17 cellular contexts compared by ENCODE assay signal in genomic region chr4:10124167-10124930, GRCh38. TPM values are rescaled to one million over a fixed set of nuclear protein-coding genes. Genes with fewer than 3 reads are reported as not detected.
A peak's percentile ranks its signal among the peaks of the same experiment; 100 is the strongest.
DNase-seq lines count a peak whose midpoint lies in the region; ATAC-seq and TF ChIP-seq lines count a peak whose summit lies in the region.
"Had no signal": no experiment of that assay in that cellular context is flagged by ENCODE, and none has a peak within 500 bp of the region (broad histone marks: within the 10 kb centered on the region; RNA-seq: fewer than 3 reads in every experiment).

No MANE protein-coding gene starts in this region.

- ATAC-seq in activated CD4-positive, alpha-beta T cell treated with anti-CD3 and anti-CD28 coated beads for 36 hours: no peak
- ATAC-seq in activated naive CD8-positive, alpha-beta T cell treated with anti-CD3 and anti-CD28 coated beads, Interleukin-2, amount 10 ng/mL, durations not matched to agents 7 days and 5 days (ENCODE audit: low read depth): no peak
- ATAC-seq in HG02642 (IDR thresholded peaks at IDR 0.05; ENCODE audit: poor library complexity, unreplicated experiment) (no peak), HG03439 (IDR thresholded peaks at IDR 0.05; ENCODE audit: unreplicated experiment) (no peak)
- ATAC-seq: GM12878 had no signal

- no peaks in the 10 kb centered on the region for H3K27me3 Mint-ChIP-seq in activated CD4-positive, alpha-beta T cell treated with anti-CD3 and anti-CD28 coated beads for 36 hours
- no peaks in the 10 kb centered on the region for H3K27me3 Mint-ChIP-seq in activated naive CD8-positive, alpha-beta T cell treated with anti-CD3 and anti-CD28 coated beads, Interleukin-2, amount 10 ng/mL, durations not matched to agents 7 days and 5 days
- H3K27me3 Mint-ChIP-seq in nephron progenitor cell (ENCODE audit: low read depth, poor library complexity): peaks cover 3% of the 10 kb centered on the region
- H3K27me3 Mint-ChIP-seq: CD4-positive, alpha-beta memory T cell had no signal

- H3K4me1 ChIP-seq in Loucy (ENCODE audit: insufficient read depth, low read length, poor library complexity, severe bottlenecking) (peaks cover 50% of the 10 kb centered on the region), tibial artery (peaks cover 0 to 10% (median under 1%) of the 10 kb centered on the region in 4 donors)

- no peaks in the 10 kb centered on the region for H3K9me2 ChIP-seq in Loucy (replicated peaks; ENCODE audit: low read depth, low read length)

- H3K27ac ChIP-seq in tibial artery: no peak overlapping the region
- H3K27ac ChIP-seq: epithelial cell of prostate, VCaP had no signal

- no peaks in the 10 kb centered on the region for H3K79me2 ChIP-seq in Loucy (ENCODE audit: insufficient read depth, low read length)

- CTCF ChIA-PET in activated CD4-positive, alpha-beta T cell treated with anti-CD3 and anti-CD28 coated beads for 36 hours (lab: Charles Lee): no interaction called here

- no peaks in the 10 kb centered on the region for H3F3A ChIP-seq in Loucy (ENCODE audit: low read depth)

- no peak overlapping the region for H3K4me3 Mint-ChIP-seq in activated CD4-positive, alpha-beta T cell treated with anti-CD3 and anti-CD28 coated beads for 36 hours
- H3K4me3 Mint-ChIP-seq in activated naive CD8-positive, alpha-beta T cell treated with anti-CD3 and anti-CD28 coated beads, Interleukin-2, amount 10 ng/mL, durations not matched to agents 7 days and 5 days: peak overlapping the region; percentile 29
- H3K4me3 Mint-ChIP-seq in nephron progenitor cell: peak overlapping the region; percentile 36
- H3K4me3 Mint-ChIP-seq: memory B cell had no signal

- H3K4me2 ChIP-seq in Loucy (ENCODE audit: low read depth, low read length, poor library complexity, severe bottlenecking): peak overlapping the region; percentile 30

- H3K36me3 ChIP-seq in Loucy (ENCODE audit: insufficient read depth, low read length) (no peaks in the 10 kb centered on the region), tibial artery (no peaks in the 10 kb centered on the region)
- H3K36me3 ChIP-seq: HAP-1 had no signal

- no peak for TF ChIP-seq CTCF in Loucy (conservative IDR thresholded peaks at IDR 0.05; ENCODE audit: low read length)
- TF ChIP-seq CTCF in nephron progenitor cell (IDR thresholded peaks at IDR 0.05): no peak
- no peak for TF ChIP-seq CTCF in tibial artery (IDR thresholded peaks at IDR 0.05)

- H3K27me3 ChIP-seq in Loucy (ENCODE audit: insufficient read depth, low read length, poor library complexity, severe bottlenecking) (no peaks in the 10 kb centered on the region), tibial artery (no peaks in the 10 kb centered on the region)

- H3K4me1 Mint-ChIP-seq in activated CD4-positive, alpha-beta T cell treated with anti-CD3 and anti-CD28 coated beads for 36 hours: peaks cover 50% of the 10 kb centered on the region
- peaks cover 23% of the 10 kb centered on the region for H3K4me1 Mint-ChIP-seq in activated naive CD8-positive, alpha-beta T cell treated with anti-CD3 and anti-CD28 coated beads, Interleukin-2, amount 10 ng/mL, durations not matched to agents 7 days and 5 days
- peaks cover 55% of the 10 kb centered on the region for H3K4me1 Mint-ChIP-seq in nephron progenitor cell

- POLR2A ChIA-PET in activated CD4-positive, alpha-beta T cell treated with anti-CD3 and anti-CD28 coated beads for 36 hours (lab: Charles Lee): interaction anchor here (1.0 kb wide), 1 partner anchor 37 kb away, joined by 3 read pairs; no protein-coding TSS in a partner anchor
- POLR2A ChIA-PET in activated naive CD8-positive, alpha-beta T cell treated with anti-CD3 and anti-CD28 coated beads, Interleukin-2, amount 10 ng/mL, durations not matched to agents 7 days and 5 days (lab: Charles Lee): interaction anchor here (0.9 to 1.2 kb wide), 2 partner anchors 28 to 57 kb away, joined by 4 to 5 read pairs; no protein-coding TSS in a partner anchor

- H3K27ac Mint-ChIP-seq in activated CD4-positive, alpha-beta T cell treated with anti-CD3 and anti-CD28 coated beads for 36 hours: peak overlapping the region; percentile 64
- peak overlapping the region; percentile 67 for H3K27ac Mint-ChIP-seq in activated naive CD8-positive, alpha-beta T cell treated with anti-CD3 and anti-CD28 coated beads, Interleukin-2, amount 10 ng/mL, durations not matched to agents 7 days and 5 days
- H3K27ac Mint-ChIP-seq in nephron progenitor cell: no peak overlapping the region
- H3K27ac Mint-ChIP-seq: memory B cell had no signal

- H3K4me3 ChIP-seq in Loucy (ENCODE audit: low read length, poor library complexity, severe bottlenecking) (no peak overlapping the region), tibial artery (no peak overlapping the region)
- H3K4me3 ChIP-seq: GM12878, HAP-1 had no signal

- DNase-seq in activated CD4-positive, alpha-beta T cell treated with anti-CD3 and anti-CD28 coated beads for 36 hours: no peak
- no peak for DNase-seq in activated CD4-positive, alpha-beta T cell treated with anti-CD3 and anti-CD28 coated beads for 1 hour
- no peak for DNase-seq in activated naive CD8-positive, alpha-beta T cell treated with anti-CD3 and anti-CD28 coated beads, Interleukin-2, amount 10 ng/mL, durations not matched to agents 7 days and 5 days
- DNase-seq in nephron progenitor cell (no peak), tibial artery (no peak)
- DNase-seq: activated CD8-positive, alpha-beta memory T cell treated with anti-CD3 and anti-CD28 coated beads, Interleukin-2, amount 50 U/mL, for 4 hours; NCI-H345; SIG-M5 had no signal

- H3K36me3 Mint-ChIP-seq in activated CD4-positive, alpha-beta T cell treated with anti-CD3 and anti-CD28 coated beads for 36 hours (ENCODE audit: low read depth): no peaks in the 10 kb centered on the region
- H3K36me3 Mint-ChIP-seq in activated naive CD8-positive, alpha-beta T cell treated with anti-CD3 and anti-CD28 coated beads, Interleukin-2, amount 10 ng/mL, durations not matched to agents 7 days and 5 days: no peaks in the 10 kb centered on the region
- no peaks in the 10 kb centered on the region for H3K36me3 Mint-ChIP-seq in nephron progenitor cell (ENCODE audit: low read depth)
- H3K36me3 Mint-ChIP-seq: CD4-positive, alpha-beta memory T cell had no signal

- no peaks in the 10 kb centered on the region for H4K20me1 ChIP-seq in Loucy (ENCODE audit: insufficient read depth, low read length, poor library complexity, severe bottlenecking)

- intact Hi-C loops in activated CD4-positive, alpha-beta T cell treated with anti-CD3 and anti-CD28 coated beads for 36 hours (cut with DNase I, micrococcal nuclease): no loop called here
- intact Hi-C loops in tibial artery (cut with DNase I; ENCODE audit: low total_unique reads): no loop called here

- no peaks in the 10 kb centered on the region for H3K9me3 ChIP-seq in Loucy (ENCODE audit: insufficient read depth, low read depth, low read length)
- no peaks in the 10 kb centered on the region for H3K9me3 ChIP-seq in tibial artery
- H3K9me3 ChIP-seq: HAP-1 had no signal

- peak overlapping the region; percentile 65 for H3K9ac ChIP-seq in Loucy (ENCODE audit: low read depth, low read length, poor library complexity, severe bottlenecking)

- H3K9me3 Mint-ChIP-seq in activated CD4-positive, alpha-beta T cell treated with anti-CD3 and anti-CD28 coated beads for 36 hours (ENCODE audit: low read depth): no peaks in the 10 kb centered on the region
- H3K9me3 Mint-ChIP-seq in activated naive CD8-positive, alpha-beta T cell treated with anti-CD3 and anti-CD28 coated beads, Interleukin-2, amount 10 ng/mL, durations not matched to agents 7 days and 5 days: no peaks in the 10 kb centered on the region
- H3K9me3 Mint-ChIP-seq in nephron progenitor cell: no peaks in the 10 kb centered on the region
- H3K9me3 Mint-ChIP-seq: CD4-positive, alpha-beta memory T cell; memory B cell had no signal

- H2AFZ ChIP-seq in Loucy (ENCODE audit: low read length): no peak overlapping the region

RNA-seq across cellular contexts. Expression of gene WDR1, which starts 7.8 kb away (rescaled TPM):
- 100 to 1,000 TPM; 308 to 354 TPM for total RNA-seq in activated CD4-positive, alpha-beta T cell treated with anti-CD3 and anti-CD28 coated beads for 36 hours
- total RNA-seq in activated naive CD8-positive, alpha-beta T cell treated with anti-CD3 and anti-CD28 coated beads, Interleukin-2, amount 10 ng/mL, durations not matched to agents 7 days and 5 days: 100 to 1,000 TPM; 371 to 372 TPM
